In the genomic region with DNA sequence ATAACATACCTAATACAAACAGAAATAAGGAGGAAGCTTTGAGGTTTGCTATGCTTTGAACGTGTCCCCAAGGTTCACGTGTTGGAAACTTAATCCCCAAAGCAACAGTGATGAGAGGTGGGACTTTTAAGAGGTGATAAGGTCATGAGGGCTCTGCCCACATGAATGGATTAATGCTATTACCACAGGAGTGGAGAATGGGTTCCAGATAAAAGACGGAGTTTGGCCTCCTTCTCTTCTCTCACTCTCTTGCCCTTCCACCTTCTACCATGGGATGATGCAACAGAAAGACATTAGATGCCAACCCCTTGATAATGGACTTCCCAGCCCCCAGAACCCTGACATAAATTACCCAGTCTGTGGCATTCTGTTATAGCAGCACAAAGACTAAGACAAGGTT, we compare ENCODE assay signal across 16 cellular contexts. TPM values are rescaled to one million over a fixed set of nuclear protein-coding genes. Genes with fewer than 3 reads are reported as not detected.
DNase-seq lines count a peak whose midpoint lies in the region; ATAC-seq, FAIRE-seq and TF ChIP-seq lines count a peak whose summit lies in the region.
"Had no signal": no experiment of that assay in that cellular context is flagged by ENCODE, and none has a peak within 500 bp of the region (broad histone marks: within the 10 kb centered on the region; RNA-seq: fewer than 3 reads in every experiment).

No MANE protein-coding gene starts in this region.

- H3K4me2 ChIP-seq in Karpas-422 (ENCODE audit: low read depth, low read length, poor library complexity, severe bottlenecking): peak overlapping the region; percentile 82
- H3K4me2 ChIP-seq in K562 (ENCODE audit: insufficient read depth, low read length): peak overlapping the region; percentile 64
- peak overlapping the region; percentile 23 for H3K4me2 ChIP-seq in osteoblast (ENCODE audit: insufficient read depth, low read length)

- H4K20me1 ChIP-seq in Karpas-422 (ENCODE audit: insufficient read depth, low read depth, low read length) (peaks cover 94% of the 10 kb centered on the region), K562 (replicated peaks; ENCODE audit: control insufficient read depth, insufficient read depth, low read length) (peaks cover 13% of the 10 kb centered on the region), osteoblast (ENCODE audit: insufficient read depth, low read length) (peaks cover 88% of the 10 kb centered on the region)

- peak in 1 of 2 experiments; percentile 29; a peak in 2 of 4 replicates for TF ChIP-seq RAD21 in K562 (CRISPR knock-in tag; conservative IDR thresholded peaks at IDR 0.05 in 1 of 2, IDR thresholded peaks at IDR 0.05 in 1 of 2)

- H3K9me1 ChIP-seq in K562 (ENCODE audit: control insufficient read depth, insufficient read depth, low read length): no peaks in the 10 kb centered on the region

- no peak for DNase-seq in GM12891 (ENCODE audit: insufficient read length, low spot score)
- no peak for DNase-seq in Karpas-422
- peak in 1 of 4 experiments; percentile 62 for DNase-seq in K562 (ENCODE audit: extremely low read depth in 1 of 4, low spot score in 3 of 4)
- DNase-seq in osteoblast (ENCODE audit: insufficient read length, low spot score, missing footprints): no peak
- no peak for DNase-seq in NCI-H2196 (lab: John Stamatoyannopoulos, UW; ENCODE audit: unreplicated experiment)
- DNase-seq in upper lobe of left lung: no peak
- DNase-seq in effector CD4-positive, alpha-beta T cell: no peak
- no peak for DNase-seq in islet precursor cell
- DNase-seq: activated CD4-positive, alpha-beta T cell treated with anti-CD3 and anti-CD28 coated beads for 1 hour; dermis blood vessel endothelial cell; heart left ventricle; lower lobe of right lung; NCI-H510A; SJCRH30 had no signal

- intact Hi-C loops in K562 (cut with micrococcal nuclease): no loop called here

- TF ChIP-seq EP300 in K562 (IDR thresholded peaks at IDR 0.05; ENCODE audit: low read length) (peak; percentile 80), upper lobe of left lung (IDR thresholded peaks at IDR 0.05) (no peak)

- TF ChIP-seq POLR2A in GM12891 (IDR thresholded peaks at IDR 0.05; ENCODE audit: low read depth, low read length): no peak
- TF ChIP-seq POLR2A in K562 (conservative IDR thresholded peaks at IDR 0.05): no peak
- no peak for TF ChIP-seq POLR2A in upper lobe of left lung (IDR thresholded peaks at IDR 0.05)

- no peaks in the 10 kb centered on the region for H3K27me3 ChIP-seq in Karpas-422 (ENCODE audit: low read length)
- no peaks in the 10 kb centered on the region for H3K27me3 ChIP-seq in K562 (ENCODE audit: control insufficient read depth in 2 of 2, insufficient read depth in 2 of 2, low read length in 2 of 2)
- H3K27me3 ChIP-seq in osteoblast (ENCODE audit: insufficient read depth, low read length): no peaks in the 10 kb centered on the region
- no peaks in the 10 kb centered on the region for H3K27me3 ChIP-seq in upper lobe of left lung
- H3K27me3 ChIP-seq: heart left ventricle, SJCRH30 had no signal

- H3K9me3 ChIP-seq in Karpas-422 (ENCODE audit: low read length): no peaks in the 10 kb centered on the region
- H3K9me3 ChIP-seq in K562 (replicated peaks; ENCODE audit: control insufficient read depth, insufficient read depth, low read depth, low read length): no peaks in the 10 kb centered on the region
- H3K9me3 ChIP-seq in osteoblast (ENCODE audit: low read depth, low read length): no peaks in the 10 kb centered on the region
- H3K9me3 ChIP-seq in upper lobe of left lung: no peaks in the 10 kb centered on the region
- H3K9me3 ChIP-seq: heart left ventricle, lower lobe of right lung, SJCRH30 had no signal

- H3K9me2 ChIP-seq in Karpas-422 (replicated peaks; ENCODE audit: insufficient read depth, low read length): no peaks in the 10 kb centered on the region

- BruUV-seq in K562 (replicated peaks; lab: Mats Ljungman, UMichigan): no TSS peak

- 2% methylated on average over 3 of the region's 3 CpGs for WGBS in K562 (ENCODE audit: insufficient coverage, low coverage, missing lambda C conversion rate)
- WGBS in upper lobe of left lung, 2 donors: 56 to 61% methylated on average over 3 of the region's 3 CpGs

- H3K4me3 ChIP-seq in Karpas-422 (ENCODE audit: low read length) (no peak overlapping the region), K562 (no peak overlapping the region), osteoblast (ENCODE audit: insufficient read depth, low read length) (no peak overlapping the region), upper lobe of left lung (no peak overlapping the region)
- H3K4me3 ChIP-seq: GM12878, heart left ventricle, lower lobe of right lung, SJCRH30 had no signal

- peaks cover 98% of the 10 kb centered on the region for H3K4me1 ChIP-seq in Karpas-422 (ENCODE audit: low read length)
- peaks cover 11 to 61% of the 10 kb centered on the region in 2 experiments for H3K4me1 ChIP-seq in K562 (replicated peaks in 1 of 2; ENCODE audit: control insufficient read depth in 2 of 2, insufficient read depth in 2 of 2, low read length in 2 of 2)
- H3K4me1 ChIP-seq in osteoblast (ENCODE audit: insufficient read depth, low read length): peaks cover 64% of the 10 kb centered on the region
- H3K4me1 ChIP-seq in upper lobe of left lung: peaks cover 47 to 79% (median 58%) of the 10 kb centered on the region in 4 donors

- H3K27ac ChIP-seq in Karpas-422 (ENCODE audit: low read length) (peak overlapping the region; percentile 93), K562 (ENCODE audit: extremely low read depth, low read depth, low read length) (peak overlapping the region; percentile 65), osteoblast (ENCODE audit: low read depth, low read length) (peak overlapping the region; percentile 43), upper lobe of left lung (no peak overlapping the region)
- H3K27ac ChIP-seq: lower lobe of right lung, parathyroid adenoma, SJCRH30 had no signal

- H2AFZ ChIP-seq in Karpas-422 (ENCODE audit: low read length): no peak overlapping the region
- H2AFZ ChIP-seq in K562 (ENCODE audit: low read depth, low read length): no peak overlapping the region
- no peak overlapping the region for H2AFZ ChIP-seq in osteoblast (ENCODE audit: low read length)
- H2AFZ ChIP-seq: parathyroid adenoma had no signal

- TF ChIP-seq CTCF in K562 (IDR thresholded peaks at IDR 0.05 in 2 of 3, conservative IDR thresholded peaks at IDR 0.05 in 1 of 3; ENCODE audit: insufficient read depth in 2 of 3, low read depth in 1 of 3, low read length in 3 of 3) (no peak), osteoblast (IDR thresholded peaks at IDR 0.05; ENCODE audit: extremely low read depth, low read depth, low read length) (no peak), upper lobe of left lung (IDR thresholded peaks at IDR 0.05) (no peak)

- H3K9ac ChIP-seq in Karpas-422 (ENCODE audit: low read length) (peak overlapping the region; percentile 11; the same call in 1 of the 2 replicates), K562 (ENCODE audit: insufficient read depth in 1 of 2, low read depth in 2 of 2, low read length in 2 of 2) (peak overlapping the region in 1 of 2 experiments; percentile 52; a peak in 1 of 4 replicates)
- H3K9ac ChIP-seq: parathyroid adenoma had no signal

- POLR2A ChIA-PET in K562 (lab: Yijun Ruan, JAX): interaction anchor here (2.5 kb wide), 1 partner anchor 8 kb away, joined by 11 read pairs; no protein-coding TSS in a partner anchor

- H3K79me2 ChIP-seq in Karpas-422 (ENCODE audit: low read length) (peaks cover 100% of the 10 kb centered on the region), K562 (ENCODE audit: control insufficient read depth, insufficient read depth, low read length) (peaks cover 99% of the 10 kb centered on the region), osteoblast (ENCODE audit: insufficient read depth, low read length) (peaks cover 100% of the 10 kb centered on the region)

- peak; percentile 66 for ATAC-seq in K562
- ATAC-seq in upper lobe of left lung (ENCODE audit: low FRiP score in 2 of 2): no peak
- ATAC-seq: heart left ventricle, lower lobe of right lung had no signal

- in situ Hi-C loops in K562 (cut with MboI): no loop called here

- H3K36me3 ChIP-seq in Karpas-422 (ENCODE audit: insufficient read depth, low read length): peaks cover 33% of the 10 kb centered on the region
- H3K36me3 ChIP-seq in K562 (ENCODE audit: control insufficient read depth, insufficient read depth, low read length): peaks cover 15% of the 10 kb centered on the region; the same call in 2 of the 3 replicates
- H3K36me3 ChIP-seq in osteoblast (ENCODE audit: insufficient read depth, low read length): peaks cover 13% of the 10 kb centered on the region
- no peaks in the 10 kb centered on the region for H3K36me3 ChIP-seq in upper lobe of left lung
- H3K36me3 ChIP-seq: lower lobe of right lung had no signal

- CTCF ChIA-PET in K562 (lab: Yijun Ruan, JAX; ENCODE audit: low intra/inter-chr PET ratio): no interaction called here

- peak; percentile 71 for FAIRE-seq in GM12891 (lab: Jason Lieb, UNC)
- FAIRE-seq in K562 (lab: Jason Lieb, UNC): peak; percentile 46
- FAIRE-seq: GM12878 had no signal

TF ChIP-seq in GM12891, 5 proteins besides CTCF, POLR2A, EP300 and RAD21 (continues in another document):
- TF ChIP-seq SPI1 (IDR thresholded peaks at IDR 0.05; ENCODE audit: low read depth, low read length) (no peak), POLR2AphosphoS5 (IDR thresholded peaks at IDR 0.05; ENCODE audit: low read depth, low read length) (no peak)

TF ChIP-seq in K562, 482 proteins besides CTCF, POLR2A, EP300 and RAD21 (continues in another document):
- peak in 1 of 2 experiments; percentile 57; a peak in 1 of 4 replicates for TF ChIP-seq TBL1XR1 (IDR thresholded peaks at IDR 0.05; ENCODE audit: low read length in 2 of 2)

RNA-seq across cellular contexts. Expression of gene ITGB1, which starts 9.6 kb away (rescaled TPM):
- 30.6 TPM for polyA plus RNA-seq in GM12891 (2012; ENCODE audit: low read depth, missing spikeins)
- 526 and 559 TPM in 2 replicates for total RNA-seq in Karpas-422 (2014; rRNA removed; shearing (Covaris generic); ENCODE audit: low replicate concordance)
- total RNA-seq in K562 (2011; cell fraction: chromatin; rRNA removed; ENCODE audit: low replicate concordance): 67.4 and 220 TPM in 2 replicates
- total RNA-seq in K562 (2011; cell fraction: nucleolus; rRNA removed): 103 and 140 TPM in 2 replicates
- 195 and 215 TPM in 2 replicates for total RNA-seq in K562 (2011; cell fraction: nucleoplasm; rRNA removed)
- total RNA-seq in K562 (2014; rRNA removed) (173 and 176 TPM in 2 replicates), K562 (2014; rRNA removed; fragmentation: Illumina TruSeq; extraction: Trizol) (172 and 199 TPM in 2 replicates), K562 (2015; rRNA removed; fragmentation: Illumina TruSeq; extraction: Trizol) (175 and 190 TPM in 2 replicates), K562 (2021) (155 and 160 TPM in 2 replicates), osteoblast (1,572 and 1,742 TPM in 2 replicates), upper lobe of left lung (100 to 1,000 TPM in 5 of 6 donors, 10 to 100 TPM in 1; 94.3 to 492 (median 340) TPM)
- polyA plus RNA-seq in K562 (2011; rRNA removed) (135 and 194 TPM in 2 replicates), K562 (2014; fragmentation: Illumina TruSeq; extraction: Trizol) (144 and 149 TPM in 2 replicates), K562 (2014; fragmentation: Nextera tagmentation; extraction: Ambion mirVana) (10 to 100 TPM; 40.2 to 61.9 TPM), K562 (2014; rRNA removed) (133 and 150 TPM in 2 replicates)
- 28.8 and 90.8 TPM in 2 replicates for polyA plus RNA-seq in K562 (2011; cell fraction: cytosol; rRNA removed)
- polyA plus RNA-seq in K562 (2011; cell fraction: nucleus; rRNA removed): 26.1 and 44.3 TPM in 2 replicates
- polyA plus RNA-seq in K562 (2012): 135 and 173 TPM in 2 replicates
- 277 and 287 TPM in 2 replicates for polyA minus RNA-seq in K562 (2011; rRNA and poly(A)+ RNA removed)
- 83.6 and 105 TPM in 2 replicates for polyA minus RNA-seq in K562 (2011; cell fraction: cytosol; rRNA and poly(A)+ RNA removed)
- polyA minus RNA-seq in K562 (2011; cell fraction: nucleus; rRNA and poly(A)+ RNA removed): 35.9 and 78.5 TPM in 2 replicates

Comparison
In these comparisons a context has a peak if more than half of its experiments do, and no peak if none do; other contexts are left out.
1. H3K27ac ChIP-seq: peak in Karpas-422 (single experiment), K562 (single experiment) and osteoblast (single experiment); none in upper lobe of left lung (0 of 4).
2. H3K4me2 ChIP-seq: peak in every context shown above with its lines; median percentile 82 in Karpas-422; 64 in K562; 23 in osteoblast.